2 cellular contexts compared by ENCODE assay signal in the genomic region with DNA sequence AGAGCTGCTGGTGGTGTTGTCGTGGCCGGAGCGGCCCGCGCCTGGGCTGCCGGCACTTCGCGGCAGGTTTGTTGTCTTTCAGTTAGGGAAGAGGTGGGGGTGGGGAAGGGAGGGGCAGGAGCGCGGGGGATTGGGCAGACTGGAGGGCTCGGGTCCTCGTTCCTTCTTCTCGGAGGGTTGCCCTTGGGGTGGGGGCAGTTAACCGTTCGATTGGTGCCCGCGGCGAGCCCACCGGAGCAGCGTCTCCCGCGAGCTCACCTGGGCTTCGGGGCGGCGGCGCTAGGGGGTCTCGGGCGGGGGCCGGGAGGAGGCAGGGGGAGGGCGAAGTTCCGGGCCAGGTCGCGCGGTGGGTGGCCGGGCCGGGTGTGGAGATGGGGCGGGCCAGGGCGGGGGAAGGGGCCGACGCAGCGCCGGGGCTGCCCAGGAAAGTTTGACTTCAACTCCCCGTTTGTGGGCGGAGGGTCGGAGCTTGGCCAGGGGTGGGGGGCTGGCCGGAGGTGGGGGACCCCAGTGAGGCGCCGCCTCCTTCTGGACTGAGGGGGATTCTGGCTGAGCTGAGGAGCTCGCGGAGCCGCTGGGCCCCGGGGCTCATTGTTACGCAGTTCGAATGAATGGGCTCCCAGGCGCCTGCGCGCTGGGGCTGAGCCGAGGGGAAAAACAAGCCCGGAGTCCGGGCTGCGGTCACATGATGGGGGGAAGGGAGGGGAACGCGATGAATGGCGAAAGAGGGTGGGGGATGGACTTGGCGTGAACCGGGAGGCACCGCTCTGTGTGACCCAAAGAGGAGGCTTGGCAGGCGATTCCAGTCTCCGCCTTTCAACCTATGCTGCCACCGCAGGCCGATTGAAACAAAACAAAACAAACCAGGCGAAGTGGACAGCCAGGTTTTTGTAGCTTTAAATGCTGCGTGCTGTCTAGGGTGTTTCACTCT.
TF ChIP-seq lines count a peak whose summit lies in the region.

No MANE protein-coding gene starts in this region.

TF ChIP-seq in IMR-90, 13 proteins besides CTCF, POLR2A, EP300 and RAD21:
- TF ChIP-seq RFX5 (IDR thresholded peaks at IDR 0.05; ENCODE audit: low read depth, low read length) (no peak), CEBPB (IDR thresholded peaks at IDR 0.05; ENCODE audit: low read depth, low read length) (peak; percentile 97), FOS (IDR thresholded peaks at IDR 0.05; ENCODE audit: low read depth, low read length) (0 out of 2 replicates have a peak, but pooled peaks have one; percentile 12), MXI1 (IDR thresholded peaks at IDR 0.05; ENCODE audit: borderline replicate concordance, low read depth, low read length) (peak; percentile 65), CHD1 (IDR thresholded peaks at IDR 0.05; ENCODE audit: low read depth, low read length) (peak; percentile 1; the same call in 1 of the 2 replicates), MAFK (IDR thresholded peaks at IDR 0.05; ENCODE audit: low read depth, low read length) (no peak), BHLHE40 (IDR thresholded peaks at IDR 0.05; ENCODE audit: low read depth, low read length) (peak; percentile 83), NFE2L2 (IDR thresholded peaks at IDR 0.05; ENCODE audit: low read depth, low read length) (no peak), SMC3 (IDR thresholded peaks at IDR 0.05; ENCODE audit: low read depth, low read length) (peak; percentile 17; the same call in 1 of the 2 replicates), MAZ (IDR thresholded peaks at IDR 0.05; ENCODE audit: borderline replicate concordance, low read depth, low read length) (peak; percentile 92), RCOR1 (IDR thresholded peaks at IDR 0.05; ENCODE audit: insufficient replicate concordance, low read length) (no peak)
- TF ChIP-seq, protein P1, sequence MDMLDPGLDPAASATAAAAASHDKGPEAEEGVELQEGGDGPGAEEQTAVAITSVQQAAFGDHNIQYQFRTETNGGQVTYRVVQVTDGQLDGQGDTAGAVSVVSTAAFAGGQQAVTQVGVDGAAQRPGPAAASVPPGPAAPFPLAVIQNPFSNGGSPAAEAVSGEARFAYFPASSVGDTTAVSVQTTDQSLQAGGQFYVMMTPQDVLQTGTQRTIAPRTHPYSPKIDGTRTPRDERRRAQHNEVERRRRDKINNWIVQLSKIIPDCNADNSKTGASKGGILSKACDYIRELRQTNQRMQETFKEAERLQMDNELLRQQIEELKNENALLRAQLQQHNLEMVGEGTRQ (IDR thresholded peaks at IDR 0.05; ENCODE audit: low read depth, low read length): peak; percentile 98
- TF ChIP-seq, protein P2, sequence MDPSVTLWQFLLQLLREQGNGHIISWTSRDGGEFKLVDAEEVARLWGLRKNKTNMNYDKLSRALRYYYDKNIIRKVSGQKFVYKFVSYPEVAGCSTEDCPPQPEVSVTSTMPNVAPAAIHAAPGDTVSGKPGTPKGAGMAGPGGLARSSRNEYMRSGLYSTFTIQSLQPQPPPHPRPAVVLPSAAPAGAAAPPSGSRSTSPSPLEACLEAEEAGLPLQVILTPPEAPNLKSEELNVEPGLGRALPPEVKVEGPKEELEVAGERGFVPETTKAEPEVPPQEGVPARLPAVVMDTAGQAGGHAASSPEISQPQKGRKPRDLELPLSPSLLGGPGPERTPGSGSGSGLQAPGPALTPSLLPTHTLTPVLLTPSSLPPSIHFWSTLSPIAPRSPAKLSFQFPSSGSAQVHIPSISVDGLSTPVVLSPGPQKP (IDR thresholded peaks at IDR 0.05; ENCODE audit: borderline replicate concordance, low read depth, low read length): no peak

TF ChIP-seq in endothelial cell of umbilical vein, 7 proteins besides CTCF, POLR2A, EP300 and RAD21:
- TF ChIP-seq, protein P3, sequence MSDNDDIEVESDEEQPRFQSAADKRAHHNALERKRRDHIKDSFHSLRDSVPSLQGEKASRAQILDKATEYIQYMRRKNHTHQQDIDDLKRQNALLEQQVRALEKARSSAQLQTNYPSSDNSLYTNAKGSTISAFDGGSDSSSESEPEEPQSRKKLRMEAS (IDR thresholded peaks at IDR 0.05; ENCODE audit: insufficient read depth, insufficient read length): peak; percentile 85
- TF ChIP-seq EZH2 (IDR thresholded peaks at IDR 0.05; ENCODE audit: borderline replicate concordance, low read depth, low read length, severe bottlenecking) (no peak), MYC (IDR thresholded peaks at IDR 0.05; ENCODE audit: low read depth, low read length) (peak; percentile 81), FOS (IDR thresholded peaks at IDR 0.05; ENCODE audit: borderline replicate concordance, insufficient read depth, low read length) (no peak), POLR2AphosphoS5 (IDR thresholded peaks at IDR 0.05; ENCODE audit: insufficient read depth, low read depth, low read length) (peak; percentile 80), JUN (IDR thresholded peaks at IDR 0.05; ENCODE audit: borderline replicate concordance, insufficient read depth, insufficient read length, low read depth) (no peak)
